1 cellular context compared by ENCODE assay signal in the genomic region with DNA sequence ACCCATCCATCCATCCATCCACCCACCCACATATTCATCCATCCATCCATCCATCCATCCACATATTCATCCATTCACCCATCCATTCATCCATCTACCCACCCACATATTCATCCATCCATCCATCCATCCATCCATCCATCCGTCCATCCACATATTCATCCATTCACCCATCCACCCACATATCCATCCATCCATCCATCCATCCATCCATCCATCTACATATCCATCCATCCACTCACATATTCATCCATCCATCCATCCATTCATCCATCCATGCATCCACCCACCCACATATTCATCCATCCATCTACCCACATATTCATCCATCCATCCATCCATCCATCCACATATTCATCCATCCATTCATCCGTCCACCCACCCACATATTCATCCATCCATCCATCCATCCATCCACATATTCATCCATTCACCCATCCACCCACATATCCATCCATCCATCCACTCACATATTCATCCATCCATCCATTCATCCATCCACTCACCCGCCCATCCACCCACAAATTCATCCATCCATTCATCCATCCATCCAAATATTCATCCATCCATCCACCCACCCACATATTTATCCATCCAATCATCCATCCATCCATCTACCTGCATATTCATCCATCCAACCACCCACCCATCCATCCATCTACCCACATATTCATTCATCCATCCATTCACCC. TPM values are rescaled to one million over a fixed set of nuclear protein-coding genes. Genes with fewer than 3 reads are reported as not detected.
"Had no signal": no experiment of that assay in that cellular context is flagged by ENCODE, and none has a peak within 500 bp of the region (broad histone marks: within the 10 kb centered on the region; RNA-seq: fewer than 3 reads in every experiment).

No MANE protein-coding gene starts in this region.

RNA-seq across cellular contexts. Expression of gene HMOX1, which starts 57.9 kb away (rescaled TPM):
- total RNA-seq: K562 had no signal
